25 cellular contexts compared by ENCODE assay signal in the genomic region with DNA sequence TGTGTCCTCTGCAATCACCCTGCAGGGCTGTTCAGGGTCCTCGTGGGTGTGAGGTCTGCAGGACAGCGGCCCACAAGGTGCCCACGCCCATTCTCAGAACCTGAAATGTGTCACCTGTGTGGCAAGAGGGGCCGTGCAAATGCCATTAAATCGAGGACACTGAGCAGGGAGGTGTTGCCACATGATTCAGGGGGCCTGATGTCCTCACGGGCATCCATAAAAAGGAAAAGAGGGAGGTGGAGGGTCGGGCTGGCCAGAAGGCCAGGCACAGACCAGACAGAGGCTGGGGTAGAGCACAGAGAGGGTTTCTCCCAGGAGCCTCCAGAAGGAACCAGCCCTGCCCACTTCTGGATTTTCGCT.
"Had no signal": no experiment of that assay in that cellular context is flagged by ENCODE, and none has a peak within 500 bp of the region (broad histone marks: within the 10 kb centered on the region; RNA-seq: fewer than 3 reads in every experiment).

No MANE protein-coding gene starts in this region.

- H3K27ac ChIP-seq: breast epithelium, epithelial cell of prostate, neutrophil, pancreas, prostate gland, suprapubic skin, tibial nerve had no signal

- DNase-seq: activated CD4-positive, alpha-beta T cell treated with anti-CD3 and anti-CD28 coated beads for 48 hours; activated CD8-positive, alpha-beta T cell treated with anti-CD3 and anti-CD28 coated beads for 36 hours; activated T-cell treated with anti-CD3 and anti-CD28 coated beads for 4 hours; activated T-cell treated with anti-CD3 and anti-CD28 coated beads, Interleukin-2, amount 50 U/mL, for 72 hours; dermis blood vessel endothelial cell; effector CD4-positive, alpha-beta T cell; left cardiac atrium; left ventricle myocardium superior; retina; small intestine; stimulated activated CD4-positive, alpha-beta T cell treated with anti-CD3 and anti-CD28 coated beads, Interleukin-4, amount 100 ng/mL, for 4 hours had no signal

- ATAC-seq: left cardiac atrium; left ventricle myocardium superior; stimulated activated memory B cell treated with anti-CD40 and anti-IgM and Interleukin-4, amounts not matched to agents 10 μg/mL and 1 μg/mL and 100 μg/mL, for 72 hours had no signal

- H3K27ac Mint-ChIP-seq: activated T-cell treated with anti-CD3 and anti-CD28 coated beads, Interleukin-2, amount 50 U/mL, for 72 hours; nephron; T-cell had no signal

- H3K4me3 Mint-ChIP-seq: activated CD8-positive, alpha-beta T cell treated with anti-CD3 and anti-CD28 coated beads for 36 hours; central memory CD8-positive, alpha-beta T cell; nephron had no signal

- H3K9me3 ChIP-seq: breast epithelium, mucosa of descending colon, neutrophil, pancreas, prostate gland, suprapubic skin, tibial nerve had no signal

- H3K36me3 ChIP-seq: breast epithelium, neutrophil, pancreas, prostate gland, suprapubic skin, tibial nerve had no signal

- H3K27me3 Mint-ChIP-seq: activated CD8-positive, alpha-beta T cell treated with anti-CD3 and anti-CD28 coated beads for 36 hours; central memory CD8-positive, alpha-beta T cell; T-cell had no signal

- H3K36me3 Mint-ChIP-seq: activated naive CD4-positive, alpha-beta T cell treated with anti-CD3 and anti-CD28 coated beads, Interleukin-2, amount 50 U/mL, for 72 hours; stimulated activated memory B cell treated with anti-CD40 and anti-IgM and Interleukin-4, amounts not matched to agents 10 μg/mL and 1 μg/mL and 100 μg/mL, for 72 hours; T-cell had no signal

- H3K9me3 Mint-ChIP-seq: activated CD8-positive, alpha-beta T cell treated with anti-CD3 and anti-CD28 coated beads for 36 hours; activated naive CD4-positive, alpha-beta T cell treated with anti-CD3 and anti-CD28 coated beads, Interleukin-2, amount 50 U/mL, for 72 hours; activated T-cell treated with anti-CD3 and anti-CD28 coated beads, Interleukin-2, amount 50 U/mL, for 72 hours; central memory CD8-positive, alpha-beta T cell; nephron; stimulated activated memory B cell treated with anti-CD40 and anti-IgM and Interleukin-4, amounts not matched to agents 10 μg/mL and 1 μg/mL and 100 μg/mL, for 72 hours; T-cell; T-helper 2 cell treated with Interferon-gamma antibody and Interleukin-4, amounts not matched to agents 5 μg/mL and 100 μg/mL, for 36 hours had no signal

- H3K4me1 ChIP-seq: breast epithelium, pancreas, prostate gland, tibial nerve had no signal

- H3K27me3 ChIP-seq: breast epithelium, pancreas, tibial nerve had no signal

- H3K4me3 ChIP-seq: breast epithelium, mucosa of descending colon, pancreas, prostate gland, suprapubic skin, tibial nerve had no signal
